In the genomic region with DNA sequence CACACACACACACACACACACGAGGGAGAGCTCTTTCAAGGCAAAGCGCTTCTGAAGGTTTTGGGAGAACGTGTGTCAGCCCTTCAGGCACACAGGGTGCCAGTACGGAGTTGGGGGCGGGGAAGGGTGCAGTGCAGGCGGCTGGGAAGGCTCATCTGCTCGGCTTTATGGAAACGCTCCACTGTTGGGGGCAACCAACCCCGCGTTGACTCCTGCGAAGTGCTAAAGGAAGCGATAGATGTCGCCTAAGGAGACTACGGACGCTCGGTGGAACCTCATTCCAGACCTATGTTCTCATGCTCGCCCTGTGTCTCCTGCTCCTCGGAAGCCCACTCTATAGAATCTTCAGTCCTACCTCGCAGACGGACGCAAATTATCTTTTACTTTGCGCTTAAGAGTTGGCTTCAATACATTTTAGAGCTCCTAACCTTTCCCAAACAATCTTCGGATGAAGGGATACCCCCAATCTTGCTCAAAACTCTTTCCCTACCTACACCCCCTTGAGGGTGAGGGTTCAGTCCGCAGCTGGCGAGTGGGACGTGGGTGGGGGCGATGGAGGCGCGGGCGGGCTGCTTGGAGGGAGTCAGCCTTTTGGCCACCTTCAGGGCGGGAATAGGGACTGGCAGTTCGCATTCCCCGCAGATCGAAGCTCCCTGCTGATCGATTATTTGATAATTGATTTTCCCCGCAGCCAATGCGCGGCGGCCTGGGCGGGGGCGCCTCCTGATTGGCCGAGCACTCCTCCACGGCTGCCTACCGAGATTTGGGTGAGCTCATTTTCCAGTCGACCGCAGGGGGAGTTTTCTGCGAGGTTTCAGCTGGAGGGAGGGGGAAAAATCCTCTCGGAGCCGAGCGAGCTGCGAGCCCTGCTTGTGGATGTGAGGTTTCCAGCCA, we compare ENCODE assay signal across 1 cellular context.
A peak's percentile ranks its signal among the peaks of the same experiment; 100 is the strongest.
TF ChIP-seq lines count a peak whose summit lies in the region.

No MANE protein-coding gene starts in this region.

TF ChIP-seq in HepG2, 621 proteins besides CTCF, POLR2A, EP300 and RAD21 (continued from another document and continues in another):
- TF ChIP-seq, protein P1, sequence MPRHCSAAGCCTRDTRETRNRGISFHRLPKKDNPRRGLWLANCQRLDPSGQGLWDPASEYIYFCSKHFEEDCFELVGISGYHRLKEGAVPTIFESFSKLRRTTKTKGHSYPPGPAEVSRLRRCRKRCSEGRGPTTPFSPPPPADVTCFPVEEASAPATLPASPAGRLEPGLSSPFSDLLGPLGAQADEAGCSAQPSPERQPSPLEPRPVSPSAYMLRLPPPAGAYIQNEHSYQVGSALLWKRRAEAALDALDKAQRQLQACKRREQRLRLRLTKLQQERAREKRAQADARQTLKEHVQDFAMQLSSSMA (CRISPR knock-in tag; IDR thresholded peaks at IDR 0.05), result no peak
- TF ChIP-seq, protein P2, sequence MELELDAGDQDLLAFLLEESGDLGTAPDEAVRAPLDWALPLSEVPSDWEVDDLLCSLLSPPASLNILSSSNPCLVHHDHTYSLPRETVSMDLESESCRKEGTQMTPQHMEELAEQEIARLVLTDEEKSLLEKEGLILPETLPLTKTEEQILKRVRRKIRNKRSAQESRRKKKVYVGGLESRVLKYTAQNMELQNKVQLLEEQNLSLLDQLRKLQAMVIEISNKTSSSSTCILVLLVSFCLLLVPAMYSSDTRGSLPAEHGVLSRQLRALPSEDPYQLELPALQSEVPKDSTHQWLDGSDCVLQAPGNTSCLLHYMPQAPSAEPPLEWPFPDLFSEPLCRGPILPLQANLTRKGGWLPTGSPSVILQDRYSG (CRISPR knock-in tag; IDR thresholded peaks at IDR 0.05), result no peak
- TF ChIP-seq, protein P3, sequence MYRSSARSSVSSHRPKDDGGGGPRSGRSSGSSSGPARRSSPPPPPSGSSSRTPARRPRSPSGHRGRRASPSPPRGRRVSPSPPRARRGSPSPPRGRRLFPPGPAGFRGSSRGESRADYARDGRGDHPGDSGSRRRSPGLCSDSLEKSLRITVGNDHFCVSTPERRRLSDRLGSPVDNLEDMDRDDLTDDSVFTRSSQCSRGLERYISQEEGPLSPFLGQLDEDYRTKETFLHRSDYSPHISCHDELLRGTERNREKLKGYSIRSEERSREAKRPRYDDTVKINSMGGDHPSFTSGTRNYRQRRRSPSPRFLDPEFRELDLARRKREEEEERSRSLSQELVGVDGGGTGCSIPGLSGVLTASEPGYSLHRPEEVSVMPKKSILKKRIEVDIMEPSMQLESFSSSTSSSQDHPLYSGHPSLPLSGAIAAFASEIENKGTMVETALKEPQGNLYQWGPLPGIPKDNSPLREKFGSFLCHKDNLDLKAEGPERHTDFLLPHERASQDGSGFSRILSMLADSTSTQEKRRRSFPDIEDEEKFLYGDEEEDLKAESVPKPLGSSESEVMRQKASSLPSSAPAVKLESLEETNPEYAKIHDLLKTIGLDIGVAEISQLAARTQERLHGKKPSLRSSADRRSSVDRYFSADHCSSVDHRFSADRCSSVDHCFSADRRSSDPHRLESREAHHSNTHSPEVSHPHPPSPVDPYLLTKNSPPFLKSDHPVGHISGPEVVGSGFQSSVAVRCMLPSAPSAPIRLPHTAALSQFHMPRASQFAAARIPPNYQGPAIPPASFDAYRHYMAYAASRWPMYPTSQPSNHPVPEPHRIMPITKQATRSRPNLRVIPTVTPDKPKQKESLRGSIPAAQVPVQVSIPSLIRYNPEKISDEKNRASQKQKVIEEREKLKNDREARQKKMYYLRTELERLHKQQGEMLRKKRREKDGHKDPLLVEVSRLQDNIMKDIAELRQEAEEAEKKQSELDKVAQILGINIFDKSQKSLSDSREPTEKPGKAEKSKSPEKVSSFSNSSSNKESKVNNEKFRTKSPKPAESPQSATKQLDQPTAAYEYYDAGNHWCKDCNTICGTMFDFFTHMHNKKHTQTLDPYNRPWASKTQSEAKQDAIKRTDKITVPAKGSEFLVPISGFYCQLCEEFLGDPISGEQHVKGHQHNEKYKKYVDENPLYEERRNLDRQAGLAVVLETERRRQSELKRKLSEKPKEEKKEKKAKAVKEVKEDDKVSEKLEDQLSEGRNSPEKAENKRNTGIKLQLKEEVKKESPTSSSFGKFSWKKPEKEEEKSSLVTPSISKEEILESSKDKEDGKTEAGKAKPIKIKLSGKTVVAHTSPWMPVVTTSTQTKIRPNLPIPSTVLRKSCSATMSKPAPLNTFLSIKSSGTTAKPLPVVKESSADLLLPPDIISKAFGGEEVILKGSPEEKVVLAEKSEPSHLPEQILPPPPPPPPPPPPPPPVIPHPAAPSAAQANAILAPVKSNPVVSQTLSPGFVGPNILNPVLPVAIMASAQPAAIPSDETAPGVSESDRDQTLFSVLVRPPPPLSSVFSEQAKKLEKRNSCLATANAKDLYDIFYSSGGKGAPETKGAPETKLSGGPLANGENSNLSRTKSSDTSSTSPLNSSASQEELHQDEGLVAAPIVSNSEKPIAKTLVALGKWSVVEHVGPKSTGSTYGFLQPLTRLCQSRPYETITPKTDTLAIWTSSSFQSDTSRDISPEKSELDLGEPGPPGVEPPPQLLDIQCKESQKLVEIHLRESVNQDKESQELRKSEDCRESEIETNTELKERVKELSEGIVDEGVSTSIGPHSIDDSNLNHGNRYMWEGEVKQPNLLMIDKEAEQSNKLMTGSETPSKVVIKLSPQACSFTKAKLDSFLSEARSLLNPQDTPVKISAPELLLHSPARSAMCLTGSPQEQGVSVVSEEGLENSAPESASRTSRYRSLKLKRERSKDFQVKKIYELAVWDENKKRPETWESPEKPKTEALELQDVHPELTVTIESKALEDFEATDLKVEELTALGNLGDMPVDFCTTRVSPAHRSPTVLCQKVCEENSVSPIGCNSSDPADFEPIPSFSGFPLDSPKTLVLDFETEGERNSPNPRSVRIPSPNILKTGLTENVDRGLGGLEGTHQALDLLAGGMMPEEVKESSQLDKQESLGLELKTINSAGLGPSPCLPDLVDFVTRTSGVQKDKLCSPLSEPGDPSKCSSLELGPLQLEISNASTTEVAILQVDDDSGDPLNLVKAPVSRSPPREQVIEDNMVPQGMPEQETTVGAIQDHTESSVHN (CRISPR knock-in tag; IDR thresholded peaks at IDR 0.05), result no peak
- TF ChIP-seq JUND (CRISPR knock-in tag; IDR thresholded peaks at IDR 0.05), result no peak
- TF ChIP-seq KMT2A (CRISPR knock-in tag; IDR thresholded peaks at IDR 0.05), result peak; percentile 62; the same call in 1 of the 2 replicates
- TF ChIP-seq, protein P4, sequence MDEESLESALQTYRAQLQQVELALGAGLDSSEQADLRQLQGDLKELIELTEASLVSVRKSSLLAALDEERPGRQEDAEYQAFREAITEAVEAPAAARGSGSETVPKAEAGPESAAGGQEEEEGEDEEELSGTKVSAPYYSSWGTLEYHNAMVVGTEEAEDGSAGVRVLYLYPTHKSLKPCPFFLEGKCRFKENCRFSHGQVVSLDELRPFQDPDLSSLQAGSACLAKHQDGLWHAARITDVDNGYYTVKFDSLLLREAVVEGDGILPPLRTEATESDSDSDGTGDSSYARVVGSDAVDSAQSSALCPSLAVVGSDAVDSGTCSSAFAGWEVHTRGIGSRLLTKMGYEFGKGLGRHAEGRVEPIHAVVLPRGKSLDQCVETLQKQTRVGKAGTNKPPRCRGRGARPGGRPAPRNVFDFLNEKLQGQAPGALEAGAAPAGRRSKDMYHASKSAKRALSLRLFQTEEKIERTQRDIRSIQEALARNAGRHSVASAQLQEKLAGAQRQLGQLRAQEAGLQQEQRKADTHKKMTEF (CRISPR knock-in tag; IDR thresholded peaks at IDR 0.05), result no peak; the same call in 1 of the 2 replicates
- TF ChIP-seq NKX3-1 (CRISPR knock-in tag; IDR thresholded peaks at IDR 0.05), result no peak
- no peak for TF ChIP-seq RXRB (CRISPR knock-in tag; IDR thresholded peaks at IDR 0.05; ENCODE audit: borderline replicate concordance)
- TF ChIP-seq, protein P5, sequence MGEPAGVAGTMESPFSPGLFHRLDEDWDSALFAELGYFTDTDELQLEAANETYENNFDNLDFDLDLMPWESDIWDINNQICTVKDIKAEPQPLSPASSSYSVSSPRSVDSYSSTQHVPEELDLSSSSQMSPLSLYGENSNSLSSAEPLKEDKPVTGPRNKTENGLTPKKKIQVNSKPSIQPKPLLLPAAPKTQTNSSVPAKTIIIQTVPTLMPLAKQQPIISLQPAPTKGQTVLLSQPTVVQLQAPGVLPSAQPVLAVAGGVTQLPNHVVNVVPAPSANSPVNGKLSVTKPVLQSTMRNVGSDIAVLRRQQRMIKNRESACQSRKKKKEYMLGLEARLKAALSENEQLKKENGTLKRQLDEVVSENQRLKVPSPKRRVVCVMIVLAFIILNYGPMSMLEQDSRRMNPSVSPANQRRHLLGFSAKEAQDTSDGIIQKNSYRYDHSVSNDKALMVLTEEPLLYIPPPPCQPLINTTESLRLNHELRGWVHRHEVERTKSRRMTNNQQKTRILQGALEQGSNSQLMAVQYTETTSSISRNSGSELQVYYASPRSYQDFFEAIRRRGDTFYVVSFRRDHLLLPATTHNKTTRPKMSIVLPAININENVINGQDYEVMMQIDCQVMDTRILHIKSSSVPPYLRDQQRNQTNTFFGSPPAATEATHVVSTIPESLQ (CRISPR knock-in tag; conservative IDR thresholded peaks at IDR 0.05), result 0 out of 2 replicates have a peak, but pooled peaks have one; percentile 32
- no peak for TF ChIP-seq ZNF570 (CRISPR knock-in tag; IDR thresholded peaks at IDR 0.05; ENCODE audit: borderline replicate concordance)
- TF ChIP-seq, protein P6, sequence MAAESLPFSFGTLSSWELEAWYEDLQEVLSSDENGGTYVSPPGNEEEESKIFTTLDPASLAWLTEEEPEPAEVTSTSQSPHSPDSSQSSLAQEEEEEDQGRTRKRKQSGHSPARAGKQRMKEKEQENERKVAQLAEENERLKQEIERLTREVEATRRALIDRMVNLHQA (CRISPR knock-in tag; IDR thresholded peaks at IDR 0.05), result no peak
- TF ChIP-seq TMF1 (CRISPR knock-in tag; IDR thresholded peaks at IDR 0.05; ENCODE audit: low read depth), result no peak; the same call in 1 of the 2 replicates
- TF ChIP-seq EZH2 (conservative IDR thresholded peaks at IDR 0.05; ENCODE audit: low read depth, low read length), result no peak
- TF ChIP-seq ZNF274 (CRISPR knock-in tag; IDR thresholded peaks at IDR 0.05), result 0 out of 2 replicates have a peak, but pooled peaks have one; percentile 47
- TF ChIP-seq HMG20B (CRISPR knock-in tag; conservative IDR thresholded peaks at IDR 0.05), result no peak
- no peak for TF ChIP-seq STAT5B (CRISPR knock-in tag; IDR thresholded peaks at IDR 0.05)
- TF ChIP-seq FOSL1 (CRISPR knock-in tag; IDR thresholded peaks at IDR 0.05; ENCODE audit: borderline replicate concordance), result no peak
- no peak for TF ChIP-seq KLF12 (CRISPR knock-in tag; IDR thresholded peaks at IDR 0.05; ENCODE audit: borderline replicate concordance)
- TF ChIP-seq PHF5A (CRISPR knock-in tag; IDR thresholded peaks at IDR 0.05; ENCODE audit: low read depth, unreplicated experiment), result peak; percentile 32
- no peak for TF ChIP-seq HNRNPLL (IDR thresholded peaks at IDR 0.05; ENCODE audit: low read depth, low read length, poor library complexity, severe bottlenecking)
- no peak for TF ChIP-seq ZNF24 (IDR thresholded peaks at IDR 0.05)
- TF ChIP-seq TP53 (CRISPR knock-in tag; conservative IDR thresholded peaks at IDR 0.05), result no peak
- TF ChIP-seq, protein P7, sequence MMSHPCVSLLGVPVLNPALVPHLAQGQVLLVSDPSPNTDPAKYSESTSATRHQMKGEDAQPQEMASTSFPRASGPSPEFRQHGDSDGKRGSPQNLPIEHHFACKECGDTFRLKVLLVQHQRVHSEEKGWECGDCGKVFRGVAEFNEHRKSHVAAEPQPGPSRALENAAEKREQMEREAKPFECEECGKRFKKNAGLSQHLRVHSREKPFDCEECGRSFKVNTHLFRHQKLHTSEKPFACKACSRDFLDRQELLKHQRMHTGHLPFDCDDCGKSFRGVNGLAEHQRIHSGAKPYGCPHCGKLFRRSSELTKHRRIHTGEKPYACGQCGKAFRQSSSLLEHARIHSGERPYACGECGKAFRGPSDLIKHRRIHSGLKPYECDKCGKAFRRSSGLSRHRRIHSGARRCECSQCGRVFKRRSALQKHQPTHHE (CRISPR knock-in tag; IDR thresholded peaks at IDR 0.05; ENCODE audit: borderline replicate concordance), result no peak
- TF ChIP-seq, protein P8, sequence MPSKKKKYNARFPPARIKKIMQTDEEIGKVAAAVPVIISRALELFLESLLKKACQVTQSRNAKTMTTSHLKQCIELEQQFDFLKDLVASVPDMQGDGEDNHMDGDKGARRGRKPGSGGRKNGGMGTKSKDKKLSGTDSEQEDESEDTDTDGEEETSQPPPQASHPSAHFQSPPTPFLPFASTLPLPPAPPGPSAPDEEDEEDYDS (CRISPR knock-in tag; IDR thresholded peaks at IDR 0.05), result peak; percentile 53
- TF ChIP-seq MTA1 (CRISPR knock-in tag; IDR thresholded peaks at IDR 0.05; ENCODE audit: borderline replicate concordance), result peak; percentile 41; the same call in 1 of the 2 replicates
- no peak for TF ChIP-seq ZBTB3 (CRISPR knock-in tag; IDR thresholded peaks at IDR 0.05; ENCODE audit: borderline replicate concordance, low read depth)
- TF ChIP-seq ARID2 (CRISPR knock-in tag; IDR thresholded peaks at IDR 0.05; ENCODE audit: borderline replicate concordance), result peak; percentile 64; the same call in 1 of the 2 replicates
- TF ChIP-seq ZNF136 (CRISPR knock-in tag; IDR thresholded peaks at IDR 0.05; ENCODE audit: low read depth), result peak; percentile 84; the same call in 1 of the 2 replicates
- TF ChIP-seq MBD4 (IDR thresholded peaks at IDR 0.05; ENCODE audit: borderline replicate concordance, low read length), result no peak
- no peak for TF ChIP-seq ZNF550 (CRISPR knock-in tag; IDR thresholded peaks at IDR 0.05; ENCODE audit: borderline replicate concordance)
- TF ChIP-seq, protein P9, sequence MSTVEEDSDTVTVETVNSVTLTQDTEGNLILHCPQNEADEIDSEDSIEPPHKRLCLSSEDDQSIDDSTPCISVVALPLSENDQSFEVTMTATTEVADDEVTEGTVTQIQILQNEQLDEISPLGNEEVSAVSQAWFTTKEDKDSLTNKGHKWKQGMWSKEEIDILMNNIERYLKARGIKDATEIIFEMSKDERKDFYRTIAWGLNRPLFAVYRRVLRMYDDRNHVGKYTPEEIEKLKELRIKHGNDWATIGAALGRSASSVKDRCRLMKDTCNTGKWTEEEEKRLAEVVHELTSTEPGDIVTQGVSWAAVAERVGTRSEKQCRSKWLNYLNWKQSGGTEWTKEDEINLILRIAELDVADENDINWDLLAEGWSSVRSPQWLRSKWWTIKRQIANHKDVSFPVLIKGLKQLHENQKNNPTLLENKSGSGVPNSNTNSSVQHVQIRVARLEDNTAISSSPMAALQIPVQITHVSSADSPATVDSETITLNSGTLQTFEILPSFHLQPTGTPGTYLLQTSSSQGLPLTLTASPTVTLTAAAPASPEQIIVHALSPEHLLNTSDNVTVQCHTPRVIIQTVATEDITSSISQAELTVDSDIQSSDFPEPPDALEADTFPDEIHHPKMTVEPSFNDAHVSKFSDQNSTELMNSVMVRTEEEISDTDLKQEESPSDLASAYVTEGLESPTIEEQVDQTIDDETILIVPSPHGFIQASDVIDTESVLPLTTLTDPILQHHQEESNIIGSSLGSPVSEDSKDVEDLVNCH (CRISPR knock-in tag; IDR thresholded peaks at IDR 0.05), result no peak
- no peak for TF ChIP-seq IKZF1 (IDR thresholded peaks at IDR 0.05)
- TF ChIP-seq TEAD2 (CRISPR knock-in tag; IDR thresholded peaks at IDR 0.05), result no peak
- no peak for TF ChIP-seq ZNF430 (CRISPR knock-in tag; IDR thresholded peaks at IDR 0.05)
- TF ChIP-seq POLR2AphosphoS5 (IDR thresholded peaks at IDR 0.05; ENCODE audit: low read depth, low read length), result peak; percentile 29
- no peak for TF ChIP-seq NFRKB (IDR thresholded peaks at IDR 0.05)
- TF ChIP-seq SYNCRIP (IDR thresholded peaks at IDR 0.05; ENCODE audit: insufficient read depth, low read depth, low read length), result no peak
- TF ChIP-seq NAIF1 (CRISPR knock-in tag; IDR thresholded peaks at IDR 0.05; ENCODE audit: borderline replicate concordance), result peak; percentile 49; the same call in 1 of the 2 replicates
- no peak for TF ChIP-seq ZNF781 (CRISPR knock-in tag; IDR thresholded peaks at IDR 0.05; ENCODE audit: borderline replicate concordance, not compliant biosample characterization)
- TF ChIP-seq, protein P10, sequence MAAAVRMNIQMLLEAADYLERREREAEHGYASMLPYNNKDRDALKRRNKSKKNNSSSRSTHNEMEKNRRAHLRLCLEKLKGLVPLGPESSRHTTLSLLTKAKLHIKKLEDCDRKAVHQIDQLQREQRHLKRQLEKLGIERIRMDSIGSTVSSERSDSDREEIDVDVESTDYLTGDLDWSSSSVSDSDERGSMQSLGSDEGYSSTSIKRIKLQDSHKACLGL (CRISPR knock-in tag; IDR thresholded peaks at IDR 0.05), result no peak
